Comparison of ENCODE assay signal across 1 cellular context in the genomic region with DNA sequence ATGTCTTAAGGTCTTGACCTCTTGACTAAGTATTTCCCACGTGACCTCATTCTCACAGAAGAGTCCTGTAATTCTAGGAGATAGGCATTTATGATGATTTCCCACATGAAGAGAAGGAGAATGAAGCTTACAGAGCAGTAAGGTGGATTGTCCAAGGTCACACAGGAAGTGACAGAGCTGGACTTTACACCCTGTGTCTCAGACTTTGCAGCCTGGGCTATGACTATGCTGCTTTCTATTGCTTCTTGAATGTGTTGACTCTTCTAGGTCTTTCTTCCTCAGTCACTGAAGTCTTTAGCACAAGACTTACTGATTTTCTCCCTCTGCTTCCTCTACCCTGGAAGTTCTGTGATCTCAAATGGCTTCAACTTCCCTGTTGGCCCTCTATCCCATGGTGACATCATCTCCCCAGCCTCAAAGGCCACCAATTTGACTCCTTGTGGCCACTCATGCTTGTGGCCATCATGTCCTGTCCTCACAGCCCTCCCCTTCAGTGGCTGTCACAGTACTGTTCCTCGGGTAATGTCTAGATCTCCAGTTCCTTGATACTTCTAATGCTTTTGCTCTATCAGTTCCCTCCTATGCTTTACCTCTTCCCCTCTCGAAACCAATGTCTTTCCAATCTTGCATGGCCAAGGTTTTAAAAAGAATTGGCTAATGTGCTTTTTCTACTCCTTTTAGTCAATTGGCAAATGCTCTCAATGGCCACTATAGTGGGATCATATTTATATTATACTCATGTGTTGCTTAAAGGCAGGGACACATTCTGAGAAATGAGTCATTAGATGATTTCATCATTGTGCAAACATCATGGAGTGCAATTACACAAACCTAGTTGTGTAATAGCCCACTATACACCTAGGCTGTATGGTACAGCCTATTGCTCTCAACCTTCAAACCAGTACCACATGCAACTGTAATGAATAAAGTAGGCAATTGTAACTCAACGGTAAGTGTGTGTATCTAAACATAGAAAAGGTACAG.
TF ChIP-seq lines count a peak whose summit lies in the region.

No MANE protein-coding gene starts in this region.

TF ChIP-seq in GM23338, 12 proteins besides CTCF, POLR2A, EP300 and RAD21 (continued from another document):
- TF ChIP-seq, protein P1, sequence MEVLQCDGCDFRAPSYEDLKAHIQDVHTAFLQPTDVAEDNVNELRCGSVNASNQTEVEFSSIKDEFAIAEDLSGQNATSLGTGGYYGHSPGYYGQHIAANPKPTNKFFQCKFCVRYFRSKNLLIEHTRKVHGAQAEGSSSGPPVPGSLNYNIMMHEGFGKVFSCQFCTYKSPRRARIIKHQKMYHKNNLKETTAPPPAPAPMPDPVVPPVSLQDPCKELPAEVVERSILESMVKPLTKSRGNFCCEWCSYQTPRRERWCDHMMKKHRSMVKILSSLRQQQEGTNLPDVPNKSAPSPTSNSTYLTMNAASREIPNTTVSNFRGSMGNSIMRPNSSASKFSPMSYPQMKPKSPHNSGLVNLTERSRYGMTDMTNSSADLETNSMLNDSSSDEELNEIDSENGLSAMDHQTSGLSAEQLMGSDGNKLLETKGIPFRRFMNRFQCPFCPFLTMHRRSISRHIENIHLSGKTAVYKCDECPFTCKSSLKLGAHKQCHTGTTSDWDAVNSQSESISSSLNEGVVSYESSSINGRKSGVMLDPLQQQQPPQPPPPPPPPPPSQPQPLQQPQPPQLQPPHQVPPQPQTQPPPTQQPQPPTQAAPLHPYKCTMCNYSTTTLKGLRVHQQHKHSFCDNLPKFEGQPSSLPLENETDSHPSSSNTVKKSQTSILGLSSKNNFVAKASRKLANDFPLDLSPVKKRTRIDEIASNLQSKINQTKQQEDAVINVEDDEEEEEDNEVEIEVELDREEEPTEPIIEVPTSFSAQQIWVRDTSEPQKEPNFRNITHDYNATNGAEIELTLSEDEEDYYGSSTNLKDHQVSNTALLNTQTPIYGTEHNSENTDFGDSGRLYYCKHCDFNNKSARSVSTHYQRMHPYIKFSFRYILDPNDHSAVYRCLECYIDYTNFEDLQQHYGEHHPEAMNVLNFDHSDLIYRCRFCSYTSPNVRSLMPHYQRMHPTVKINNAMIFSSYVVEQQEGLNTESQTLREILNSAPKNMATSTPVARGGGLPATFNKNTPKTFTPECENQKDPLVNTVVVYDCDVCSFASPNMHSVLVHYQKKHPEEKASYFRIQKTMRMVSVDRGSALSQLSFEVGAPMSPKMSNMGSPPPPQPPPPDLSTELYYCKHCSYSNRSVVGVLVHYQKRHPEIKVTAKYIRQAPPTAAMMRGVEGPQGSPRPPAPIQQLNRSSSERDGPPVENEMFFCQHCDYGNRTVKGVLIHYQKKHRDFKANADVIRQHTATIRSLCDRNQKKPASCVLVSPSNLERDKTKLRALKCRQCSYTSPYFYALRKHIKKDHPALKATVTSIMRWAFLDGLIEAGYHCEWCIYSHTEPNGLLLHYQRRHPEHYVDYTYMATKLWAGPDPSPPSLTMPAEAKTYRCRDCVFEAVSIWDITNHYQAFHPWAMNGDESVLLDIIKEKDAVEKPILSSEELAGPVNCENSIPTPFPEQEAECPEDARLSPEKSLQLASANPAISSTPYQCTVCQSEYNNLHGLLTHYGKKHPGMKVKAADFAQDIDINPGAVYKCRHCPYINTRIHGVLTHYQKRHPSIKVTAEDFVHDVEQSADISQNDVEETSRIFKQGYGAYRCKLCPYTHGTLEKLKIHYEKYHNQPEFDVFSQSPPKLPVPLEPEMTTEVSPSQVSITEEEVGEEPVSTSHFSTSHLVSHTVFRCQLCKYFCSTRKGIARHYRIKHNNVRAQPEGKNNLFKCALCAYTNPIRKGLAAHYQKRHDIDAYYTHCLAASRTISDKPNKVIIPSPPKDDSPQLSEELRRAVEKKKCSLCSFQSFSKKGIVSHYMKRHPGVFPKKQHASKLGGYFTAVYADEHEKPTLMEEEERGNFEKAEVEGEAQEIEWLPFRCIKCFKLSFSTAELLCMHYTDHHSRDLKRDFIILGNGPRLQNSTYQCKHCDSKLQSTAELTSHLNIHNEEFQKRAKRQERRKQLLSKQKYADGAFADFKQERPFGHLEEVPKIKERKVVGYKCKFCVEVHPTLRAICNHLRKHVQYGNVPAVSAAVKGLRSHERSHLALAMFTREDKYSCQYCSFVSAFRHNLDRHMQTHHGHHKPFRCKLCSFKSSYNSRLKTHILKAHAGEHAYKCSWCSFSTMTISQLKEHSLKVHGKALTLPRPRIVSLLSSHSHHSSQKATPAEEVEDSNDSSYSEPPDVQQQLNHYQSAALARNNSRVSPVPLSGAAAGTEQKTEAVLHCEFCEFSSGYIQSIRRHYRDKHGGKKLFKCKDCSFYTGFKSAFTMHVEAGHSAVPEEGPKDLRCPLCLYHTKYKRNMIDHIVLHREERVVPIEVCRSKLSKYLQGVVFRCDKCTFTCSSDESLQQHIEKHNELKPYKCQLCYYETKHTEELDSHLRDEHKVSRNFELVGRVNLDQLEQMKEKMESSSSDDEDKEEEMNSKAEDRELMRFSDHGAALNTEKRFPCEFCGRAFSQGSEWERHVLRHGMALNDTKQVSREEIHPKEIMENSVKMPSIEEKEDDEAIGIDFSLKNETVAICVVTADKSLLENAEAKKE (CRISPR knock-in tag; IDR thresholded peaks at IDR 0.05) = no peak
- no peak for TF ChIP-seq EZH2 (IDR thresholded peaks at IDR 0.05; ENCODE audit: low read depth, unreplicated experiment)
- TF ChIP-seq ZNF331 (CRISPR knock-in tag; IDR thresholded peaks at IDR 0.05; ENCODE audit: low read depth) = no peak
- TF ChIP-seq ZNF114 (CRISPR knock-in tag; IDR thresholded peaks at IDR 0.05) = no peak
